ENCODE assay signal across 22 cellular contexts in the genomic region with DNA sequence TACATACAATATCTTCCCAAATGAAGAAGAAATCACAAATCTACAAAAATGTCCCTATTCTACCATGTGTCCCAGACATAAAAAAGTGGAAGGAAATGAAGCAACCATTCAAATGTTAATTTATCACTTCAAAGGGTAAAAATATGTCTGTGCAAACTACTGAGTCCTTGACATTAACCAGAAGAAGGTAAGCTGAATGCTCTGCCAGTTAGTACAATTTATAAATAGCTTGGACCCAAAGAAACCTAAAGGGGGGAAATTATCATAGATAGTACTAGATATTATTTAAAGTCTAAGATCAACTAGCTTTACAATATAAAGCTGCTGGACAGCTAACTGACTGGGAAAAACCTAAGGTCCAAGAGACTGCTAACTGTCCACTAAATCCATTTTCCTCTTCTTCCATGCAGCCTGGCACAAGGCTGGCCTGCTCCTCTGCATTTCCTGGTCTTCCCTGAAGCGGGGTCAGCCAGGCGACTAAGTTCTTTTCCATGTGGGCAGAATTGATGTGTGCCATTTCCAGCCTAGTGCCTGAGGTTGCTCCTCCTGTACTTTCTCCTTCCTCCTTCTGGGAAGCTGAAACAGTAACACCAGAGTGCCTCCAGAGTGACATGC.
DNase-seq lines count a peak whose midpoint lies in the region; ATAC-seq, FAIRE-seq and TF ChIP-seq lines count a peak whose summit lies in the region.
"Had no signal": no experiment of that assay in that cellular context is flagged by ENCODE, and none has a peak within 500 bp of the region (broad histone marks: within the 10 kb centered on the region; RNA-seq: fewer than 3 reads in every experiment).

No MANE protein-coding gene starts in this region.

- H3K9me3 ChIP-seq in HepG2 (ENCODE audit: low read length) (no peaks in the 10 kb centered on the region), right lobe of liver (no peaks in the 10 kb centered on the region), body of pancreas (no peaks in the 10 kb centered on the region)
- H3K9me3 ChIP-seq: A549 had no signal

- no peaks in the 10 kb centered on the region for H4K20me1 ChIP-seq in HepG2 (ENCODE audit: insufficient read depth, low read length)

- TF ChIP-seq CTCF in HepG2 (CRISPR knock-in tag; IDR thresholded peaks at IDR 0.05) (no peak), right lobe of liver (IDR thresholded peaks at IDR 0.05) (no peak), nephron progenitor cell (IDR thresholded peaks at IDR 0.05) (no peak), body of pancreas (IDR thresholded peaks at IDR 0.05) (no peak)

- DNase-seq in DMS53 (lab: John Stamatoyannopoulos, UW) (peak; percentile 31), DMS53 treated with DMSO at 0.1 percent for 48 hours (lab: John Stamatoyannopoulos, UW; ENCODE audit: unreplicated experiment) (no peak), HepG2 (ENCODE audit: low spot score) (no peak), right lobe of liver (no peak), nephron progenitor cell (no peak), body of pancreas (no peak)
- DNase-seq: AML-193; Calu3; CD4-positive, alpha-beta memory T cell; GOT3; H7; HFFc6; KBM-7 had no signal

- no peaks in the 10 kb centered on the region for H3K27me3 Mint-ChIP-seq in nephron progenitor cell (ENCODE audit: low read depth, poor library complexity)

- H3K27me3 ChIP-seq in HepG2 (ENCODE audit: control insufficient read depth in 1 of 2, insufficient read depth in 2 of 2, low read length in 2 of 2) (no peaks in the 10 kb centered on the region), right lobe of liver (no peaks in the 10 kb centered on the region), body of pancreas (no peaks in the 10 kb centered on the region)

- TF ChIP-seq EP300 in HepG2 (IDR thresholded peaks at IDR 0.05; ENCODE audit: low read depth in 2 of 2, low read length in 2 of 2) (no peak), HepG2 (CRISPR knock-in tag; IDR thresholded peaks at IDR 0.05; ENCODE audit: borderline replicate concordance) (no peak)

- H3K27ac ChIP-seq in HepG2 (ENCODE audit: extremely low read length, insufficient read depth, low read length) (no peak overlapping the region), right lobe of liver (no peak overlapping the region), body of pancreas (no peak overlapping the region)
- H3K27ac ChIP-seq: 22Rv1, A549 had no signal

- H3K4me3 ChIP-seq in HepG2 (replicated peaks in 1 of 3; ENCODE audit: insufficient read depth in 1 of 3, low read depth in 2 of 3, low read length in 3 of 3) (no peak overlapping the region), right lobe of liver (no peak overlapping the region), body of pancreas (no peak overlapping the region)
- H3K4me3 ChIP-seq: A549 had no signal

- TF ChIP-seq RAD21 in HepG2 (CRISPR knock-in tag; IDR thresholded peaks at IDR 0.05) = no peak

- CTCF ChIA-PET in HepG2 (lab: Yijun Ruan, JAX; ENCODE audit: low intra/inter-chr PET ratio, low total read pairs) = no interaction called here

- TF ChIP-seq POLR2A in HepG2 (IDR thresholded peaks at IDR 0.05; ENCODE audit: insufficient read depth in 1 of 2, low read depth in 2 of 2, low read length in 2 of 2) (no peak), right lobe of liver (IDR thresholded peaks at IDR 0.05) (no peak), body of pancreas (IDR thresholded peaks at IDR 0.05) (no peak)

- peaks cover 12% of the 10 kb centered on the region; the same call in 1 of the 2 replicates for H3K4me1 ChIP-seq in HepG2 (ENCODE audit: insufficient read depth, low read length)
- H3K4me1 ChIP-seq in right lobe of liver = no peaks in the 10 kb centered on the region
- H3K4me1 ChIP-seq in body of pancreas = no peaks in the 10 kb centered on the region
- H3K4me1 ChIP-seq: A549 had no signal

- H2AFZ ChIP-seq in HepG2 (ENCODE audit: low read length) = no peak overlapping the region

- peak overlapping the region; percentile 60 for H3K27ac Mint-ChIP-seq in nephron progenitor cell
- H3K27ac Mint-ChIP-seq: CD14-positive monocyte; CD4-positive, alpha-beta memory T cell; HFFc6; IgD-negative memory B cell had no signal

- H3K9me3 Mint-ChIP-seq in nephron progenitor cell = no peaks in the 10 kb centered on the region
- H3K9me3 Mint-ChIP-seq: CD14-positive monocyte, IgD-negative memory B cell had no signal

- in situ Hi-C loops in HepG2 (cut with HindIII; ENCODE audit: extremely low pct_ligation_motif_present, low pct_unique_long_range_greater_than_20kb) = no loop called here

- no peak overlapping the region for H3K9ac ChIP-seq in HepG2 (ENCODE audit: insufficient read depth, low read depth, low read length)

- WGBS in HepG2 (ENCODE audit: low lambda C conversion rate) = 95% methylated on average over 2 of the region's 2 CpGs
- 87% methylated on average over 2 of the region's 2 CpGs for WGBS in right lobe of liver (ENCODE audit: insufficient coverage, low coverage, low lambda C conversion rate, missing lambda C conversion rate)
- WGBS in body of pancreas, 2 donors = 68 to 74% methylated on average over 2 of the region's 2 CpGs

- no peak overlapping the region for H3K4me2 ChIP-seq in HepG2 (ENCODE audit: low read depth, low read length)
- H3K4me2 ChIP-seq: A549 had no signal

- peaks cover 73% of the 10 kb centered on the region for H3K4me1 Mint-ChIP-seq in nephron progenitor cell
- H3K4me1 Mint-ChIP-seq: CD14-positive monocyte; CD4-positive, alpha-beta memory T cell; IgD-negative memory B cell had no signal

- no peaks in the 10 kb centered on the region for H3K79me2 ChIP-seq in HepG2 (ENCODE audit: insufficient read depth, low read length)

- no peaks in the 10 kb centered on the region; a peak in 1 of 5 replicates for H3K36me3 ChIP-seq in HepG2 (replicated peaks in 1 of 2; ENCODE audit: control insufficient read depth in 1 of 2, insufficient read depth in 2 of 2, low read length in 2 of 2)
- no peaks in the 10 kb centered on the region for H3K36me3 ChIP-seq in right lobe of liver
- no peaks in the 10 kb centered on the region for H3K36me3 ChIP-seq in body of pancreas (replicated peaks in 1 of 2; ENCODE audit: insufficient read depth in 1 of 2, low read depth in 2 of 2)

- intact Hi-C loops in HepG2 (cut with micrococcal nuclease; ENCODE audit: unreplicated experiment) = no loop called here
- intact Hi-C loops in right lobe of liver (cut with DNase I) = no loop called here
- intact Hi-C loops in body of pancreas (cut with DNase I) = no loop called here

- no peak for FAIRE-seq in HepG2 (lab: Jason Lieb, UNC)
- FAIRE-seq: A549, G401.6, GM12891, HTR-8/SVneo had no signal

- ATAC-seq in HepG2 (no peak), right lobe of liver (no peak), body of pancreas (no peak), GM19023 (IDR thresholded peaks at IDR 0.05; ENCODE audit: unreplicated experiment) (no peak)
- ATAC-seq: A549, HCT116 had no signal

- BruUV-seq in HepG2 (replicated peaks; lab: Mats Ljungman, UMichigan) = no TSS peak

- no peak overlapping the region for H3K4me3 Mint-ChIP-seq in nephron progenitor cell
- H3K4me3 Mint-ChIP-seq: CD14-positive monocyte; CD4-positive, alpha-beta memory T cell; HFFc6; IgD-negative memory B cell had no signal

- peaks cover 14% of the 10 kb centered on the region for H3K36me3 Mint-ChIP-seq in nephron progenitor cell (ENCODE audit: low read depth)
- H3K36me3 Mint-ChIP-seq: CD14-positive monocyte; CD4-positive, alpha-beta memory T cell; IgD-negative memory B cell had no signal

- POLR2A ChIA-PET in HepG2 (lab: Yijun Ruan, JAX) = no interaction called here

TF ChIP-seq in HepG2, 621 proteins besides CTCF, POLR2A, EP300 and RAD21:
- TF ChIP-seq HMG20B (CRISPR knock-in tag; conservative IDR thresholded peaks at IDR 0.05) = no peak
- TF ChIP-seq, protein P1, sequence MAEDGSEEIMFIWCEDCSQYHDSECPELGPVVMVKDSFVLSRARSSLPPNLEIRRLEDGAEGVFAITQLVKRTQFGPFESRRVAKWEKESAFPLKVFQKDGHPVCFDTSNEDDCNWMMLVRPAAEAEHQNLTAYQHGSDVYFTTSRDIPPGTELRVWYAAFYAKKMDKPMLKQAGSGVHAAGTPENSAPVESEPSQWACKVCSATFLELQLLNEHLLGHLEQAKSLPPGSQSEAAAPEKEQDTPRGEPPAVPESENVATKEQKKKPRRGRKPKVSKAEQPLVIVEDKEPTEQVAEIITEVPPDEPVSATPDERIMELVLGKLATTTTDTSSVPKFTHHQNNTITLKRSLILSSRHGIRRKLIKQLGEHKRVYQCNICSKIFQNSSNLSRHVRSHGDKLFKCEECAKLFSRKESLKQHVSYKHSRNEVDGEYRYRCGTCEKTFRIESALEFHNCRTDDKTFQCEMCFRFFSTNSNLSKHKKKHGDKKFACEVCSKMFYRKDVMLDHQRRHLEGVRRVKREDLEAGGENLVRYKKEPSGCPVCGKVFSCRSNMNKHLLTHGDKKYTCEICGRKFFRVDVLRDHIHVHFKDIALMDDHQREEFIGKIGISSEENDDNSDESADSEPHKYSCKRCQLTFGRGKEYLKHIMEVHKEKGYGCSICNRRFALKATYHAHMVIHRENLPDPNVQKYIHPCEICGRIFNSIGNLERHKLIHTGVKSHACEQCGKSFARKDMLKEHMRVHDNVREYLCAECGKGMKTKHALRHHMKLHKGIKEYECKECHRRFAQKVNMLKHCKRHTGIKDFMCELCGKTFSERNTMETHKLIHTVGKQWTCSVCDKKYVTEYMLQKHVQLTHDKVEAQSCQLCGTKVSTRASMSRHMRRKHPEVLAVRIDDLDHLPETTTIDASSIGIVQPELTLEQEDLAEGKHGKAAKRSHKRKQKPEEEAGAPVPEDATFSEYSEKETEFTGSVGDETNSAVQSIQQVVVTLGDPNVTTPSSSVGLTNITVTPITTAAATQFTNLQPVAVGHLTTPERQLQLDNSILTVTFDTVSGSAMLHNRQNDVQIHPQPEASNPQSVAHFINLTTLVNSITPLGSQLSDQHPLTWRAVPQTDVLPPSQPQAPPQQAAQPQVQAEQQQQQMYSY (CRISPR knock-in tag; IDR thresholded peaks at IDR 0.05) = peak; percentile 78
